19 cellular contexts compared by ENCODE assay signal in the genomic region with DNA sequence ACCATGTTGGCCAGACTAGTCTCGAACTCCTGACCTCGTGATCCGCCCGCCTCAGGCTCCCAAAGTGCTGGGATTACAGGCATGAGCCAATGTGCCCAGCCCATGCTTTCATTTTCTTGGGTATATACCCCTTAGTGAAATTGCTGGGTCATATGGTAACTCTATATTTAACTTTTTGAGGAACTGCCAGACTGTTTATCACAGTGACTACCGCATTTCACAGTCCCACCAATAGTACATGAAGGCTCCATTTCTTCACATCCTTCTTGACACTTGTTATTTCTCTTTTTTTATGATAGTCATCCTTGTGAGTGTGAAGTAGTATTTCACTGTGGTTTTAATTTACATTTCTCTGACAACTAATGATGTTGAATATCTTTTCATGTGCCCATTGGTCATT.
DNase-seq lines count a peak whose midpoint lies in the region; ATAC-seq and TF ChIP-seq lines count a peak whose summit lies in the region.
"Had no signal": no experiment of that assay in that cellular context is flagged by ENCODE, and none has a peak within 500 bp of the region (broad histone marks: within the 10 kb centered on the region; RNA-seq: fewer than 3 reads in every experiment).

No MANE protein-coding gene starts in this region.

- no peaks in the 10 kb centered on the region for H3K27me3 ChIP-seq in left ventricle myocardium inferior (ENCODE audit: low read depth)
- no peaks in the 10 kb centered on the region for H3K27me3 ChIP-seq in right cardiac atrium (ENCODE audit: control insufficient read depth, insufficient read depth)
- H3K27me3 ChIP-seq in upper lobe of right lung: no peaks in the 10 kb centered on the region
- H3K27me3 ChIP-seq: adrenal gland, pancreas, suprapubic skin had no signal

- 69% methylated on average over 5 of the region's 5 CpGs for WGBS in right cardiac atrium

- DNase-seq in Right ventricle myocardium inferior (ENCODE audit: missing footprints) (no peak), left ventricle myocardium inferior (no peak), OCI-M1 (lab: John Stamatoyannopoulos, UW) (peak; percentile 81), right cardiac atrium (no peak), upper lobe of right lung (no peak), dedifferentiated amniotic fluid mesenchymal stem cell (ENCODE audit: extremely low spot score) (no peak)
- DNase-seq: 8988T; activated CD4-positive, alpha-beta T cell treated with anti-CD3 and anti-CD28 coated beads for 36 hours; activated effector memory CD4-positive, alpha-beta T cell treated with Interleukin-2 at 50 U/mL for 16 hours; C1 segment of cervical spinal cord; DMS 273 treated with DMSO at 0.1 percent for 48 hours; NCI-H2227 treated with DMSO at 0.1 percent for 48 hours; pancreas; SHP77 had no signal

- peaks cover 16% of the 10 kb centered on the region for H3K4me1 ChIP-seq in left ventricle myocardium inferior
- no peaks in the 10 kb centered on the region for H3K4me1 ChIP-seq in right cardiac atrium (ENCODE audit: control insufficient read depth, insufficient read depth, low read length)
- H3K4me1 ChIP-seq in upper lobe of right lung: no peaks in the 10 kb centered on the region
- H3K4me1 ChIP-seq: adrenal gland, pancreas, suprapubic skin had no signal

- H3K36me3 ChIP-seq in left ventricle myocardium inferior (no peaks in the 10 kb centered on the region), upper lobe of right lung (no peaks in the 10 kb centered on the region)
- H3K36me3 ChIP-seq: adrenal gland, pancreas, suprapubic skin had no signal

- intact Hi-C loops in Right ventricle myocardium inferior (cut with DNase I): no loop called here
- intact Hi-C loops in left ventricle myocardium inferior (cut with micrococcal nuclease): no loop called here
- intact Hi-C loops in right cardiac atrium (cut with DNase I): no loop called here
- intact Hi-C loops in upper lobe of right lung (cut with DNase I): no loop called here

- TF ChIP-seq CTCF in left ventricle myocardium inferior (IDR thresholded peaks at IDR 0.05; ENCODE audit: borderline replicate concordance): no peak
- TF ChIP-seq CTCF in upper lobe of right lung (IDR thresholded peaks at IDR 0.05): no peak

- H3K9me3 ChIP-seq in left ventricle myocardium inferior (replicated peaks): no peaks in the 10 kb centered on the region
- H3K9me3 ChIP-seq in right cardiac atrium (ENCODE audit: control insufficient read depth, low read length): no peaks in the 10 kb centered on the region
- H3K9me3 ChIP-seq in upper lobe of right lung: no peaks in the 10 kb centered on the region
- H3K9me3 ChIP-seq: adrenal gland, pancreas, suprapubic skin had no signal

- H3K27ac ChIP-seq in left ventricle myocardium inferior (replicated peaks): no peak overlapping the region
- no peak overlapping the region for H3K27ac ChIP-seq in right cardiac atrium (ENCODE audit: low read length)
- H3K27ac ChIP-seq in upper lobe of right lung: no peak overlapping the region
- H3K27ac ChIP-seq: adrenal gland, pancreas, suprapubic skin had no signal

- ATAC-seq in Right ventricle myocardium inferior (peak; percentile 68), right cardiac atrium (peak; percentile 51 to 77), upper lobe of right lung (peak; percentile 96), HG02623 (IDR thresholded peaks at IDR 0.05; ENCODE audit: unreplicated experiment) (no peak), HG03439 (IDR thresholded peaks at IDR 0.05; ENCODE audit: unreplicated experiment) (no peak)
- ATAC-seq: activated CD4-positive, alpha-beta T cell treated with anti-CD3 and anti-CD28 coated beads for 36 hours; left lobe of liver had no signal

- no peak overlapping the region for H3K4me3 ChIP-seq in left ventricle myocardium inferior
- no peak overlapping the region for H3K4me3 ChIP-seq in right cardiac atrium (ENCODE audit: low read length)
- no peak overlapping the region for H3K4me3 ChIP-seq in upper lobe of right lung
- H3K4me3 ChIP-seq: adrenal gland, pancreas, suprapubic skin had no signal

Comparison
In these comparisons a context has a peak if more than half of its experiments do, and no peak if none do; other contexts are left out.
1. ATAC-seq: peak in Right ventricle myocardium inferior (single experiment), right cardiac atrium (2 of 2) and upper lobe of right lung (single experiment); none in HG02623 (single experiment) and HG03439 (single experiment).